Comparison of ENCODE assay signal across 1 cellular context in the genomic region with DNA sequence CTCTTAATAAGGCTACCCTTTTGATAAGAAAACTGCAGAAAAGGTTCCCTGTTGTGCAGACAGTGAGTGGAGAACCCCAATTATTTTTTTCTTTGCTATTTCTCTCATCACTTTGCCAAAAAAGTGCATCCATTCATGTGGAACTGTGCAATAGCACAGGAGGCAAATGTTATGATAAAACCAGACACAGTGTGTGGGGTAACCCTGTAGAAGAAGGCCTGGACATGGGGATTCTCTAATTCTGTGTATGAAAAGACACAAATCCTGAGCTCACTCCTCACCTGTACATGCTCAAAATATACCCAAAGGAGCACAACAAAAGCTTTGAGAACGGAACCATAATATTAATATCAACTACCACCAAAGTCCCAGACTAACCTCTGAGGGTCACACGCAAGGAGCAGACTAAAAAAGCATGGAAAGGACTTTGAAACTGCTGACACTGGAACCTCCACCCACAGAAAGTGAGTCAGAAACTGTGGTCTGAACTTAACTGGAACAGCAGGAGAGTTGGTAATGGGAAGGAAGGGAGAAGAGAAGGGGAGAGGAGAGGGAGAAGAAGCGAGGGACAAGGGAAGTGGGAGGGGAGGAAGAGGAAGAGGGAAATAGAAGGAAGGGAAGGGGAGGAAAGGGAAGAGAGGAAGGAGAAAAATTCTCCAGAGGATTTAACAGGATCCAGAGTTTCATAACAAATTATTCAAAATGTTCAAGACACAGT.
A peak's percentile ranks its signal among the peaks of the same experiment; 100 is the strongest.
TF ChIP-seq lines count a peak whose summit lies in the region.

No MANE protein-coding gene starts in this region.

TF ChIP-seq in HEK293, 187 proteins besides CTCF, POLR2A, EP300 and RAD21:
- peak; percentile 46 for TF ChIP-seq ZFHX2 (tag by site-specific recombination; conservative IDR thresholded peaks at IDR 0.05)
- no peak for TF ChIP-seq AEBP2 (tag by site-specific recombination; IDR thresholded peaks at IDR 0.05; ENCODE audit: borderline replicate concordance)
- no peak for TF ChIP-seq ZBTB1 (tag by site-specific recombination; IDR thresholded peaks at IDR 0.05)
- no peak for TF ChIP-seq ZNF10 (tag by site-specific recombination; IDR thresholded peaks at IDR 0.05)
- peak; percentile 26; the same call in 1 of the 2 replicates for TF ChIP-seq EGR2 (tag by site-specific recombination; IDR thresholded peaks at IDR 0.05; ENCODE audit: low read depth)
